ENCODE assay signal across 8 cellular contexts in the genomic region with DNA sequence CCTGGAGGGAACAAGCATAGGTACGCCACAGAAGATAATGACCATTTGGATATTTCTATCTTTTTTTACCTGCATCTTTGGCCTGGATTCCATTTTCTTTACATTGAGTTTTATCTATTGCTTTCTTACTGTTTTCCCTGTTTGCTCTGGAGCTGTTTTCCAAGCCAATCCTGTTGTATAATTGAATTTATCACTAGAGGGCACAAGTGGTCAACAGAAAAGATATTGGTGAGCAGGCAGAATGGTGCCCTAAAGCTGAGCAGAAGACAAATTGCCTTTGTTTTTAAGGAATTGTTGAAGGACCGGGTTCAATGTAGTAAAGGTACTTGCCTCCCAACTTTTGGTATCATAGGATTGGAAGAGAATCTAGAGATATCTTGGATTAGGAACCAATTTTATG.
DNase-seq lines count a peak whose midpoint lies in the region; ATAC-seq and TF ChIP-seq lines count a peak whose summit lies in the region.

No MANE protein-coding gene starts in this region.

- H2AFZ ChIP-seq in KMS-11 (ENCODE audit: low read depth), result no peak overlapping the region

- H3K4me1 ChIP-seq in KMS-11 (ENCODE audit: low read depth, poor library complexity, severe bottlenecking), result no peaks in the 10 kb centered on the region
- H3K4me1 ChIP-seq in ascending aorta, result peaks cover 0 to 23% of the 10 kb centered on the region in 2 donors

- no peaks in the 10 kb centered on the region for H3K79me2 ChIP-seq in KMS-11 (ENCODE audit: insufficient read depth, low read depth)

- H3K9ac ChIP-seq in KMS-11, result no peak overlapping the region

- peak; percentile 63 for TF ChIP-seq CTCF in KMS-11 (conservative IDR thresholded peaks at IDR 0.05; ENCODE audit: low read depth, low read length)
- TF ChIP-seq CTCF in ascending aorta (IDR thresholded peaks at IDR 0.05), result peak; percentile 35 to 62 (median 59)

- H3K27ac ChIP-seq in KMS-11 (no peak overlapping the region), ascending aorta (peak overlapping the region in 1 of 2 donors; percentile 45)

- no peaks in the 10 kb centered on the region for H4K20me1 ChIP-seq in KMS-11 (ENCODE audit: insufficient read depth)

- no peaks in the 10 kb centered on the region for H3K27me3 ChIP-seq in KMS-11 (ENCODE audit: insufficient read depth, low read depth)
- H3K27me3 ChIP-seq in ascending aorta, result no peaks in the 10 kb centered on the region

- peak; percentile 31 for DNase-seq in Daoy (ENCODE audit: low read depth)
- DNase-seq in ascending aorta (ENCODE audit: low spot score in 2 of 2), result no peak
- no peak for DNase-seq in left colon
- no peak for DNase-seq in effector CD4-positive, alpha-beta T cell

- H3K36me3 ChIP-seq in KMS-11 (ENCODE audit: insufficient read depth) (no peaks in the 10 kb centered on the region; the same call in 1 of the 2 replicates), ascending aorta (no peaks in the 10 kb centered on the region)

- no peak overlapping the region for H3K4me2 ChIP-seq in KMS-11

- no peaks in the 10 kb centered on the region for H3K9me3 ChIP-seq in ascending aorta

- ATAC-seq in left colon (peak; percentile 53), GM19397 (IDR thresholded peaks at IDR 0.05; ENCODE audit: unreplicated experiment) (no peak), GM19035 (IDR thresholded peaks at IDR 0.05; ENCODE audit: unreplicated experiment) (no peak), HG03045 (IDR thresholded peaks at IDR 0.05; ENCODE audit: unreplicated experiment) (no peak)

- intact Hi-C loops in ascending aorta (cut with DNase I) (loop anchor here (1.0 to 2.0 kb wide), 2 partner anchors 100 to 124 kb away; no protein-coding TSS in a partner anchor), left colon (cut with DNase I, micrococcal nuclease) (loop anchor here in 1 of 2 donors (10.0 kb wide), 1 partner anchor 74 kb away; no protein-coding TSS in a partner anchor)

- H3K4me3 ChIP-seq in KMS-11 (IDR thresholded peaks at IDR 0.05; ENCODE audit: insufficient read depth, low read depth, low read length), result no peak overlapping the region
- H3K4me3 ChIP-seq in ascending aorta, result no peak overlapping the region
